In the genomic region with DNA sequence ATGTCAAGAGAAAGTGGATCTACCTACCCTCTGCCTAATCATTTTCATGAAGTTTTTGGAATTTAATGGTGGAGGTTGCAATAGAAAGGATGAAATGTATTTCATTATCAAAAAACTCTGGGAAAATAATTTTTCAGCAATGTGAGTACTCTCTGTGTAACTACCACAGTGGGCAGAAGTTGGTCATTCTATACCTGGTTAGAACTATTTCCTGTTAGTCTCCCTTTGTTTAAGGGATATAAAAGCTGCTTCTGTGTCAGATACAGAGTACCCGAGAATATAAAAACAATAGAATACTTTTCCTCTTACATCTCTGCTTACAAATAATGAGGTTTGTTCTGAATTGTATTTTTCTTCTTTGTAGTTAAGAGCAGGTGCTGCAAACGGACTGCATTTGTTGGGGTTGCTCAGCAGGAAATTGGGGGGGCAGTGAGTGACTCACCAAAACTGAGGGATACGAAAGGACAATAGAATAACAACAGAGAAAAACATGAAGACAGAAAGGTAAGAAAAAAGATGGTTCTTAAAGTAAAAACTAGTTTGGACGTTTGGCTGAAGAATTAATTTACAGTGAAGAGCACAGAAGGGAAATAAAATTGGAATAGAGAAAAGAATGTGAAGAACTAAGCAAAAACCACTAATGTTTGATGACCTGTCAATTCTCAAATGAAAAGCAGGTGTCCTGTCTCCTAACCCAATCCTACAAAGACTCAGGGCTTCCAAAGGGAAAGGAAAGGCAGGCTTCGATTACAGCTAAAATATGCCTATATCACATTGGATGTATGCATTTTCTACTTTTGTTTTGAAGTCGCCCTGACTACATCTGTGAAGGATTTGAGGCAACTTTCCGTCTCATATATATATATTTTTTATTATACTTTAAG, we compare ENCODE assay signal across 15 cellular contexts.
A peak's percentile ranks its signal among the peaks of the same experiment; 100 is the strongest.
DNase-seq lines count a peak whose midpoint lies in the region; ATAC-seq, FAIRE-seq and TF ChIP-seq lines count a peak whose summit lies in the region.
"Had no signal": no experiment of that assay in that cellular context is flagged by ENCODE, and none has a peak within 500 bp of the region (broad histone marks: within the 10 kb centered on the region; RNA-seq: fewer than 3 reads in every experiment).

No MANE protein-coding gene starts in this region.

- no peak overlapping the region for H3K4me3 Mint-ChIP-seq in immature natural killer cell
- no peak overlapping the region for H3K4me3 Mint-ChIP-seq in activated T-helper 2 cell treated with anti-CD3 and anti-CD28 coated beads, Interferon-gamma antibody, Interleukin-2, Interleukin-4, amounts not matched to agents 10 μg/mL and 5 μg/mL and 100 μg/mL, durations not matched to agents 14 hours and 24 hours and 36 hours (ENCODE audit: low read depth)
- H3K4me3 Mint-ChIP-seq: memory B cell had no signal

- H3F3A ChIP-seq in GM23248 (ENCODE audit: insufficient read depth) (peaks cover 39% of the 10 kb centered on the region), PC-3 (ENCODE audit: low read length, unreplicated experiment) (no peaks in the 10 kb centered on the region)

- H3K4me1 ChIP-seq in GM23248 (ENCODE audit: insufficient read depth) = peaks cover 42% of the 10 kb centered on the region
- H3K4me1 ChIP-seq in PC-3 (ENCODE audit: insufficient read depth, low read length) = peaks cover 50% of the 10 kb centered on the region
- H3K4me1 ChIP-seq in endothelial cell of umbilical vein (ENCODE audit: control insufficient read depth, extremely low read depth, insufficient read depth, low read length) = peaks cover 29% of the 10 kb centered on the region
- peaks cover 38% of the 10 kb centered on the region for H3K4me1 ChIP-seq in osteoblast (ENCODE audit: insufficient read depth, low read length)
- H3K4me1 ChIP-seq: colonic mucosa had no signal

- H3K9me1 ChIP-seq in endothelial cell of umbilical vein (replicated peaks; ENCODE audit: control insufficient read depth, extremely low read depth, insufficient read depth, low read length) = no peaks in the 10 kb centered on the region

- H3K27ac Mint-ChIP-seq in immature natural killer cell = no peak overlapping the region
- no peak overlapping the region for H3K27ac Mint-ChIP-seq in activated T-helper 2 cell treated with anti-CD3 and anti-CD28 coated beads, Interferon-gamma antibody, Interleukin-2, Interleukin-4, amounts not matched to agents 10 μg/mL and 5 μg/mL and 100 μg/mL, durations not matched to agents 14 hours and 24 hours and 36 hours
- H3K27ac Mint-ChIP-seq: memory B cell had no signal

- H2AFZ ChIP-seq in GM23248 = peak overlapping the region; percentile 52
- peak overlapping the region; percentile 69 for H2AFZ ChIP-seq in PC-3 (ENCODE audit: low read length)
- peak overlapping the region; percentile 39 for H2AFZ ChIP-seq in endothelial cell of umbilical vein (ENCODE audit: low read depth, low read length)
- H2AFZ ChIP-seq in osteoblast (ENCODE audit: low read length) = no peak overlapping the region

- DNase-seq in GM23248 = peak; percentile 61
- peak; percentile 7 for DNase-seq in PC-3
- peak; percentile 92 for DNase-seq in endothelial cell of umbilical vein (ENCODE audit: low read depth, low spot score)
- DNase-seq in osteoblast (ENCODE audit: insufficient read length, low spot score, missing footprints) = no peak
- DNase-seq in immature natural killer cell = no peak
- DNase-seq in NCI-H226 = no peak
- no peak for DNase-seq in amniotic stem cell (lab: John Stamatoyannopoulos, UW)
- no peak for DNase-seq in activated T-helper 2 cell treated with anti-CD3 and anti-CD28 coated beads, Interferon-gamma antibody, Interleukin-2, Interleukin-4, amounts not matched to agents 10 μg/mL and 5 μg/mL and 100 μg/mL, durations not matched to agents 14 hours and 24 hours and 36 hours (ENCODE audit: low spot score)
- DNase-seq: colonic mucosa, COR-L47, NCI-H526, retina had no signal

- no peaks in the 10 kb centered on the region for H4K20me1 ChIP-seq in GM23248 (ENCODE audit: insufficient read depth)
- no peaks in the 10 kb centered on the region for H4K20me1 ChIP-seq in PC-3 (ENCODE audit: low read length)
- H4K20me1 ChIP-seq in endothelial cell of umbilical vein (replicated peaks; ENCODE audit: control insufficient read depth, extremely low read depth, insufficient read depth, low read length) = no peaks in the 10 kb centered on the region
- H4K20me1 ChIP-seq in osteoblast (ENCODE audit: insufficient read depth, low read length) = no peaks in the 10 kb centered on the region

- no peak for ATAC-seq in PC-3

- TF ChIP-seq POLR2A in endothelial cell of umbilical vein (IDR thresholded peaks at IDR 0.05; ENCODE audit: low read depth, low read length) = no peak

- peak overlapping the region; percentile 39 for H3K4me3 ChIP-seq in GM23248
- peak overlapping the region; percentile 30; the same call in 1 of the 2 replicates for H3K4me3 ChIP-seq in PC-3 (ENCODE audit: low read length)
- no peak overlapping the region for H3K4me3 ChIP-seq in endothelial cell of umbilical vein (replicated peaks in 1 of 3; ENCODE audit: insufficient read depth in 1 of 3, low read depth in 1 of 3, low read length in 3 of 3)
- no peak overlapping the region for H3K4me3 ChIP-seq in osteoblast (ENCODE audit: insufficient read depth, low read length)
- H3K4me3 ChIP-seq: colonic mucosa, SK-N-MC had no signal

- dilution Hi-C loops in endothelial cell of umbilical vein (cut with MboI; ENCODE audit: extremely low pct_ligation_motif_present, low sequenced_read_pairs) = no loop called here

- H3K36me3 ChIP-seq in GM23248 (ENCODE audit: low read depth) (no peaks in the 10 kb centered on the region), PC-3 (ENCODE audit: low read depth, low read length) (no peaks in the 10 kb centered on the region), endothelial cell of umbilical vein (ENCODE audit: control insufficient read depth in 2 of 2, extremely low read depth in 1 of 2, insufficient read depth in 2 of 2, low read length in 2 of 2) (no peaks in the 10 kb centered on the region), osteoblast (ENCODE audit: insufficient read depth, low read length) (no peaks in the 10 kb centered on the region)
- H3K36me3 ChIP-seq: colonic mucosa had no signal

- H3K4me1 Mint-ChIP-seq in immature natural killer cell = no peaks in the 10 kb centered on the region
- no peaks in the 10 kb centered on the region for H3K4me1 Mint-ChIP-seq in activated T-helper 2 cell treated with anti-CD3 and anti-CD28 coated beads, Interferon-gamma antibody, Interleukin-2, Interleukin-4, amounts not matched to agents 10 μg/mL and 5 μg/mL and 100 μg/mL, durations not matched to agents 14 hours and 24 hours and 36 hours (ENCODE audit: low read depth)

- H3K9me3 Mint-ChIP-seq in immature natural killer cell = peaks cover 3 to 22% (median 6%) of the 10 kb centered on the region in 6 donors
- H3K9me3 Mint-ChIP-seq in activated T-helper 2 cell treated with anti-CD3 and anti-CD28 coated beads, Interferon-gamma antibody, Interleukin-2, Interleukin-4, amounts not matched to agents 10 μg/mL and 5 μg/mL and 100 μg/mL, durations not matched to agents 14 hours and 24 hours and 36 hours = no peaks in the 10 kb centered on the region
- H3K9me3 Mint-ChIP-seq: memory B cell had no signal

- no peaks in the 10 kb centered on the region for H3K27me3 ChIP-seq in GM23248 (replicated peaks; ENCODE audit: insufficient read depth)
- H3K27me3 ChIP-seq in PC-3 (ENCODE audit: low read length) = no peaks in the 10 kb centered on the region
- H3K27me3 ChIP-seq in endothelial cell of umbilical vein (ENCODE audit: control insufficient read depth in 2 of 2, insufficient read depth in 2 of 2, low read length in 2 of 2) = no peaks in the 10 kb centered on the region
- H3K27me3 ChIP-seq in osteoblast (ENCODE audit: insufficient read depth, low read length) = no peaks in the 10 kb centered on the region
- H3K27me3 ChIP-seq: colonic mucosa had no signal

- H3K27me3 Mint-ChIP-seq in immature natural killer cell (ENCODE audit: low read depth in 3 of 3) = peaks cover 0 to 2% (median 0%) of the 10 kb centered on the region in 3 donors
- H3K27me3 Mint-ChIP-seq in activated T-helper 2 cell treated with anti-CD3 and anti-CD28 coated beads, Interferon-gamma antibody, Interleukin-2, Interleukin-4, amounts not matched to agents 10 μg/mL and 5 μg/mL and 100 μg/mL, durations not matched to agents 14 hours and 24 hours and 36 hours (ENCODE audit: low read depth) = no peaks in the 10 kb centered on the region

- CTCF ChIA-PET in PC-3 (lab: Charles Lee) = no interaction called here
- CTCF ChIA-PET in endothelial cell of umbilical vein (lab: Charles Lee) = interaction anchor here (1.4 kb wide), 1 partner anchor 67 kb away, joined by 3 read pairs; no protein-coding TSS in a partner anchor

- peak overlapping the region; percentile 41 for H3K27ac ChIP-seq in GM23248
- H3K27ac ChIP-seq in PC-3 (ENCODE audit: low read length) = no peak overlapping the region; the same call in 1 of the 2 replicates
- H3K27ac ChIP-seq in endothelial cell of umbilical vein (ENCODE audit: insufficient read depth, low read depth, low read length) = peak overlapping the region; percentile 74
- H3K27ac ChIP-seq in osteoblast (ENCODE audit: low read depth, low read length) = no peak overlapping the region
- H3K27ac ChIP-seq: colonic mucosa, SK-N-MC had no signal

- intact Hi-C loops in PC-3 (cut with micrococcal nuclease) = no loop called here
- intact Hi-C loops in endothelial cell of umbilical vein (cut with micrococcal nuclease) = loop anchor here (1.0 to 5.0 kb wide), 4 partner anchors 53 to 806 kb away; no protein-coding TSS in a partner anchor
- intact Hi-C loops in activated T-helper 2 cell treated with anti-CD3 and anti-CD28 coated beads, Interferon-gamma antibody, Interleukin-2, Interleukin-4, amounts not matched to agents 10 μg/mL and 5 μg/mL and 100 μg/mL, durations not matched to agents 14 hours and 24 hours and 36 hours (cut with micrococcal nuclease) = no loop called here

- POLR2A ChIA-PET in PC-3 (lab: Charles Lee; ENCODE audit: unreplicated experiment) (no interaction called here), endothelial cell of umbilical vein (lab: Charles Lee) (no interaction called here)

- H3K79me2 ChIP-seq in GM23248 (ENCODE audit: insufficient read depth) = no peaks in the 10 kb centered on the region
- H3K79me2 ChIP-seq in PC-3 (ENCODE audit: low read length) = no peaks in the 10 kb centered on the region
- H3K79me2 ChIP-seq in endothelial cell of umbilical vein (ENCODE audit: control insufficient read depth, insufficient read depth, low read length) = no peaks in the 10 kb centered on the region
- H3K79me2 ChIP-seq in osteoblast (ENCODE audit: insufficient read depth, low read length) = no peaks in the 10 kb centered on the region

- TF ChIP-seq CTCF in PC-3 (conservative IDR thresholded peaks at IDR 0.05; ENCODE audit: low read depth, low read length) = no peak
- TF ChIP-seq CTCF in endothelial cell of umbilical vein (IDR thresholded peaks at IDR 0.05; ENCODE audit: extremely low read depth in 1 of 2, insufficient read depth in 1 of 2, low read depth in 1 of 2, low read length in 2 of 2) = no peak
- no peak for TF ChIP-seq CTCF in osteoblast (IDR thresholded peaks at IDR 0.05; ENCODE audit: extremely low read depth, low read depth, low read length)

- no TSS peak for BruUV-seq in PC-3 (replicated peaks; lab: Mats Ljungman, UMichigan)
- no TSS peak for BruUV-seq in endothelial cell of umbilical vein (replicated peaks; lab: Mats Ljungman, UMichigan)

- no peaks in the 10 kb centered on the region for H3K9me2 ChIP-seq in GM23248 (ENCODE audit: insufficient read depth)
- H3K9me2 ChIP-seq in PC-3 (replicated peaks; ENCODE audit: low read length) = no peaks in the 10 kb centered on the region

- WGBS in GM23248 (ENCODE audit: low coverage in 1 of 2, low lambda C conversion rate in 2 of 2, missing lambda C conversion rate in 2 of 2), 2 experiments = 31 to 32% methylated on average over 7 of the region's 7 CpGs

- H3K9me3 ChIP-seq in GM23248 (ENCODE audit: low read depth) (no peaks in the 10 kb centered on the region), PC-3 (ENCODE audit: low read length) (no peaks in the 10 kb centered on the region), endothelial cell of umbilical vein (replicated peaks; ENCODE audit: control insufficient read depth, insufficient read depth, low read length) (no peaks in the 10 kb centered on the region), osteoblast (ENCODE audit: low read depth, low read length) (no peaks in the 10 kb centered on the region)
- H3K9me3 ChIP-seq: colonic mucosa had no signal

- H3K36me3 Mint-ChIP-seq in immature natural killer cell = no peaks in the 10 kb centered on the region
- no peaks in the 10 kb centered on the region for H3K36me3 Mint-ChIP-seq in activated T-helper 2 cell treated with anti-CD3 and anti-CD28 coated beads, Interferon-gamma antibody, Interleukin-2, Interleukin-4, amounts not matched to agents 10 μg/mL and 5 μg/mL and 100 μg/mL, durations not matched to agents 14 hours and 24 hours and 36 hours (ENCODE audit: low read depth)
- H3K36me3 Mint-ChIP-seq: memory B cell had no signal

- in situ Hi-C loops in GM23248 (cut with MboI) = no loop called here

- H3K9ac ChIP-seq in GM23248 = peak overlapping the region; percentile 31
- H3K9ac ChIP-seq in PC-3 (ENCODE audit: low read length) = no peak overlapping the region
- H3K9ac ChIP-seq in endothelial cell of umbilical vein (replicated peaks; ENCODE audit: extremely low read depth, insufficient read depth, low read length) = peak overlapping the region; percentile 51

- H3K4me2 ChIP-seq in GM23248 (ENCODE audit: unreplicated experiment) (peak overlapping the region; percentile 39), PC-3 (ENCODE audit: low read length) (peak overlapping the region; percentile 48), endothelial cell of umbilical vein (ENCODE audit: insufficient read depth, low read length) (peak overlapping the region; percentile 63), osteoblast (ENCODE audit: insufficient read depth, low read length) (peak overlapping the region; percentile 40)

- FAIRE-seq in endothelial cell of umbilical vein (lab: Jason Lieb, UNC) = peak; percentile 40
- FAIRE-seq: GM12892 had no signal

Comparison
In these comparisons a context has a peak if more than half of its experiments do, and no peak if none do; other contexts are left out.
1. DNase-seq: peak in GM23248 (single experiment), PC-3 (single experiment) and endothelial cell of umbilical vein (single experiment); none in osteoblast (single experiment), immature natural killer cell (0 of 3), NCI-H226 (single experiment), amniotic stem cell (single experiment) and activated T-helper 2 cell treated with anti-CD3 and anti-CD28 coated beads, Interferon-gamma antibody, Interleukin-2, Interleukin-4, amounts not matched to agents 10 μg/mL and 5 μg/mL and 100 μg/mL, durations not matched to agents 14 hours and 24 hours and 36 hours (single experiment).
2. H3K27ac ChIP-seq: peak in GM23248 (single experiment) and endothelial cell of umbilical vein (single experiment); none in PC-3 (single experiment) and osteoblast (single experiment).
3. H3K4me3 ChIP-seq: peak in GM23248 (single experiment) and PC-3 (single experiment); none in endothelial cell of umbilical vein (0 of 3) and osteoblast (single experiment).
4. Peak in every context shown above with its lines, with median percentiles within 50 percentile points of each other: H3K4me2 ChIP-seq.